ENCODE assay signal across 31 cellular contexts in genomic region chr2:1494906-1495305, GRCh38.
"Had no signal": no experiment of that assay in that cellular context is flagged by ENCODE, and none has a peak within 500 bp of the region (broad histone marks: within the 10 kb centered on the region; RNA-seq: fewer than 3 reads in every experiment).

No MANE protein-coding gene starts in this region.

- H3K4me1 Mint-ChIP-seq: activated B cell treated with CpG ODN at 0.5 μM for 24 hours, IgD-negative memory B cell had no signal

- H3K27me3 Mint-ChIP-seq: activated B cell treated with CpG ODN at 0.5 μM for 24 hours; activated CD8-positive, alpha-beta T cell treated with anti-CD3 and anti-CD28 coated beads for 36 hours; IgD-negative memory B cell; T-cell had no signal

- H3K36me3 ChIP-seq: adrenal gland, breast epithelium had no signal

- ATAC-seq: activated CD8-positive, alpha-beta T cell treated with anti-CD3 and anti-CD28 coated beads for 36 hours; activated naive CD4-positive, alpha-beta T cell treated with anti-CD3 and anti-CD28 coated beads, Interleukin-2, amount 50 U/mL, for 72 hours; activated T-cell treated with anti-CD3 and anti-CD28 coated beads, Interleukin-2, amount 50 U/mL, for 4 hours; body of pancreas; Panc1; SK-N-SH treated with all-trans-retinoic acid at 6 μM for 48 hours; T-cell had no signal

- H3K4me1 ChIP-seq: adrenal gland, body of pancreas, breast epithelium had no signal

- H3K9me3 ChIP-seq: adrenal gland, body of pancreas, breast epithelium had no signal

- H3K27me3 ChIP-seq: adrenal gland, body of pancreas, breast epithelium had no signal

- DNase-seq: activated B cell treated with CpG ODN at 0.5 μM for 24 hours; activated CD4-positive, alpha-beta T cell treated with anti-CD3 and anti-CD28 coated beads for 4 hours; activated CD4-positive, alpha-beta T cell treated with anti-CD3 and anti-CD28 coated beads, Interleukin-2, amount 50 U/mL, for 1 hour; activated CD4-positive, CD25-positive, alpha-beta regulatory T cell treated with anti-CD3 and anti-CD28 coated beads, Interleukin-2, amount 50 U/mL, for 72 hours; activated CD8-positive, alpha-beta T cell treated with anti-CD3 and anti-CD28 coated beads for 36 hours; activated gamma-delta T cell treated with Interleukin-2 at 50 U/mL for 16 hours; activated naive CD4-positive, alpha-beta T cell treated with anti-CD3 and anti-CD28 coated beads for 36 hours; activated T-cell treated with anti-CD3 and anti-CD28 coated beads for 4 hours; activated T-cell treated with anti-CD3 and anti-CD28 coated beads, Interleukin-2, amount 50 U/mL, for 4 hours; body of pancreas; caudate nucleus; Karpas-422; KBM-7; NCI-H1105; NCI-H1417 treated with DMSO at 0.1 percent for 48 hours; NCI-H187 treated with DMSO at 0.1 percent for 48 hours; NCI-H2081; NCI-H2171 treated with DMSO at 0.1 percent for 48 hours; NCI-H226; NCI-H446 treated with DMSO at 0.1 percent for 48 hours; NCI-H524; NCI-H69; SIG-M5; T-cell had no signal

- H3K36me3 Mint-ChIP-seq: activated naive CD4-positive, alpha-beta T cell treated with anti-CD3 and anti-CD28 coated beads, Interleukin-2, amount 50 U/mL, for 72 hours; IgD-negative memory B cell; T-cell had no signal

- H3K4me3 Mint-ChIP-seq: activated B cell treated with CpG ODN at 0.5 μM for 24 hours; activated CD8-positive, alpha-beta T cell treated with anti-CD3 and anti-CD28 coated beads for 36 hours; activated naive CD4-positive, alpha-beta T cell treated with anti-CD3 and anti-CD28 coated beads for 36 hours; activated T-cell treated with anti-CD3 and anti-CD28 coated beads, Interleukin-2, amount 50 U/mL, for 4 hours; activated T-helper 1 cell treated with anti-CD3 and anti-CD28 coated beads, Interleukin-12 subunit alpha, Interleukin-12 subunit beta, Interleukin-2, Interleukin-4 antibody, amounts not matched to agents 30 ng/mL and 10 ng/mL and 1 ng/mL, durations not matched to agents 14 hours and 24 hours and 36 hours; IgD-negative memory B cell; T-cell had no signal

- H3K9me3 Mint-ChIP-seq: activated B cell treated with CpG ODN at 0.5 μM for 24 hours; activated CD8-positive, alpha-beta T cell treated with anti-CD3 and anti-CD28 coated beads for 36 hours; activated naive CD4-positive, alpha-beta T cell treated with anti-CD3 and anti-CD28 coated beads for 36 hours; activated naive CD4-positive, alpha-beta T cell treated with anti-CD3 and anti-CD28 coated beads, Interleukin-2, amount 50 U/mL, for 72 hours; activated T-cell treated with anti-CD3 and anti-CD28 coated beads, Interleukin-2, amount 50 U/mL, for 4 hours; activated T-helper 1 cell treated with anti-CD3 and anti-CD28 coated beads, Interleukin-12 subunit alpha, Interleukin-12 subunit beta, Interleukin-2, Interleukin-4 antibody, amounts not matched to agents 30 ng/mL and 10 ng/mL and 1 ng/mL, durations not matched to agents 14 hours and 24 hours and 36 hours; T-cell had no signal

- H3K4me3 ChIP-seq: adrenal gland, body of pancreas, breast epithelium had no signal

- H3K27ac Mint-ChIP-seq: activated B cell treated with CpG ODN at 0.5 μM for 24 hours; activated CD8-positive, alpha-beta T cell treated with anti-CD3 and anti-CD28 coated beads for 36 hours; activated naive CD4-positive, alpha-beta T cell treated with anti-CD3 and anti-CD28 coated beads for 36 hours; activated naive CD4-positive, alpha-beta T cell treated with anti-CD3 and anti-CD28 coated beads, Interleukin-2, amount 50 U/mL, for 72 hours; activated T-helper 1 cell treated with anti-CD3 and anti-CD28 coated beads, Interleukin-12 subunit alpha, Interleukin-12 subunit beta, Interleukin-2, Interleukin-4 antibody, amounts not matched to agents 30 ng/mL and 10 ng/mL and 1 ng/mL, durations not matched to agents 14 hours and 24 hours and 36 hours; IgD-negative memory B cell; T-cell had no signal

- H3K27ac ChIP-seq: adrenal gland, body of pancreas, breast epithelium had no signal
